In the genomic region with DNA sequence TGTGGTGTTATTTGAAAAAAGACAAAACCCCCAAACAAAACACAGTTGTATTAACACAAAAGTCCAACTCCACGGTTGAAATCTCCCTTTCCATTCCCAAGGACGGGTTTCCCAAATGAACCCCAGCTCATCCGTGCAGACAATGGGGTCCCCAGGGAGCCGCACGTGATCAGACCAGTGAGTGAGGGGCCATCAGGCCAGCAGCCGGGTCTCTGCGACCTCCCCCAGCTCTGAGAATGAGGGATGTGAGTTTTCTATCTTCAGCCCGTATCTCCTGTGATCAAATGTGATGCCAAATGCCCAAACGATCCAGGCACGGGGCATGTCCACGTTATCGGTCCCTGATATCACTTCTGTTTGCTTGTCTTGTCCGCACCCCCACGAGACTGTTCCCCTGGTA, we compare ENCODE assay signal across 26 cellular contexts.
"Had no signal": no experiment of that assay in that cellular context is flagged by ENCODE, and none has a peak within 500 bp of the region (broad histone marks: within the 10 kb centered on the region; RNA-seq: fewer than 3 reads in every experiment).

No MANE protein-coding gene starts in this region.

- H3K27ac ChIP-seq: brain microvascular endothelial cell, coronary artery, dorsolateral prefrontal cortex, esophagus squamous epithelium, gastroesophageal sphincter had no signal

- H3K27me3 Mint-ChIP-seq: activated CD4-positive, alpha-beta T cell treated with anti-CD3 and anti-CD28 coated beads, Interleukin-2, amount 10 ng/mL, durations not matched to agents 7 days and 5 days; activated naive CD8-positive, alpha-beta T cell treated with anti-CD3 and anti-CD28 coated beads, Interleukin-2, amount 10 ng/mL, durations not matched to agents 7 days and 5 days; activated T-cell treated with anti-CD3 and anti-CD28 coated beads, Interleukin-2, amount 50 U/mL, for 24 hours; dendritic cell treated with granulocyte-macrophage colony-stimulating factor and Interleukin-4, amounts not matched to agents 40 ng/mL and 50 ng/mL, for 4 days had no signal

- H3K36me3 Mint-ChIP-seq: activated naive CD4-positive, alpha-beta T cell treated with anti-CD3 and anti-CD28 coated beads, Interleukin-2, amount 10 ng/mL, durations not matched to agents 7 days and 5 days; activated naive CD4-positive, alpha-beta T cell treated with anti-CD3 and anti-CD28 coated beads, Interleukin-2, amount 50 U/mL, for 72 hours; activated naive CD8-positive, alpha-beta T cell treated with anti-CD3 and anti-CD28 coated beads, Interleukin-2, amount 10 ng/mL, durations not matched to agents 7 days and 5 days had no signal

- H3K36me3 ChIP-seq: brain microvascular endothelial cell, esophagus squamous epithelium, gastroesophageal sphincter had no signal

- H3K4me3 Mint-ChIP-seq: activated CD4-positive, alpha-beta memory T cell treated with anti-CD3 and anti-CD28 coated beads, Interleukin-2, amount 10 ng/mL, durations not matched to agents 7 days and 5 days; activated CD4-positive, alpha-beta T cell treated with anti-CD3 and anti-CD28 coated beads, Interleukin-2, amount 10 ng/mL, durations not matched to agents 7 days and 5 days; activated naive CD4-positive, alpha-beta T cell treated with anti-CD3 and anti-CD28 coated beads, Interleukin-2, amount 10 ng/mL, durations not matched to agents 7 days and 5 days; activated naive CD8-positive, alpha-beta T cell treated with anti-CD3 and anti-CD28 coated beads, Interleukin-2, amount 10 ng/mL, durations not matched to agents 7 days and 5 days; activated T-cell treated with anti-CD3 and anti-CD28 coated beads, Interleukin-2, amount 50 U/mL, for 24 hours; activated T-cell treated with anti-CD3 and anti-CD28 coated beads, Interleukin-2, amount 50 U/mL, for 72 hours; central memory CD8-positive, alpha-beta T cell; dendritic cell treated with granulocyte-macrophage colony-stimulating factor and Interleukin-4, amounts not matched to agents 40 ng/mL and 50 ng/mL, for 4 days had no signal

- DNase-seq: activated CD4-positive, alpha-beta memory T cell treated with anti-CD3 and anti-CD28 coated beads, Interleukin-2, amount 10 ng/mL, durations not matched to agents 7 days and 5 days; activated CD4-positive, alpha-beta T cell treated with anti-CD3 and anti-CD28 coated beads for 1 hour; activated CD4-positive, alpha-beta T cell treated with anti-CD3 and anti-CD28 coated beads for 4 hours; activated CD4-positive, alpha-beta T cell treated with anti-CD3 and anti-CD28 coated beads, Interleukin-2, amount 10 ng/mL, durations not matched to agents 7 days and 5 days; activated CD4-positive, alpha-beta T cell treated with anti-CD3 and anti-CD28 coated beads, Interleukin-2, amount 50 U/mL, for 4 hours; activated CD8-positive, alpha-beta memory T cell treated with anti-CD3 and anti-CD28 coated beads, Interleukin-2, amount 50 U/mL, for 48 hours; activated gamma-delta T cell; activated naive CD4-positive, alpha-beta T cell; activated naive CD4-positive, alpha-beta T cell treated with anti-CD3 and anti-CD28 coated beads, Interleukin-2, amount 10 ng/mL, durations not matched to agents 7 days and 5 days; activated naive CD8-positive, alpha-beta T cell treated with anti-CD3 and anti-CD28 coated beads, Interleukin-2, amount 10 ng/mL, durations not matched to agents 7 days and 5 days; activated T-cell treated with anti-CD3 and anti-CD28 coated beads for 4 hours; activated T-cell treated with anti-CD3 and anti-CD28 coated beads, Interleukin-2, amount 50 U/mL, for 24 hours; activated T-cell treated with anti-CD3 and anti-CD28 coated beads, Interleukin-2, amount 50 U/mL, for 72 hours; anterior cingulate cortex; brain microvascular endothelial cell; dorsolateral prefrontal cortex; effector memory CD4-positive, alpha-beta T cell; erythroblast; esophagus squamous epithelium; foreskin melanocyte; T-helper 2 cell had no signal

- H3K4me1 ChIP-seq: esophagus squamous epithelium, gastroesophageal sphincter had no signal

- ATAC-seq: activated naive CD4-positive, alpha-beta T cell treated with anti-CD3 and anti-CD28 coated beads, Interleukin-2, amount 50 U/mL, for 72 hours; activated T-cell treated with anti-CD3 and anti-CD28 coated beads, Interleukin-2, amount 50 U/mL, for 72 hours; gastroesophageal sphincter had no signal

- H3K4me3 ChIP-seq: coronary artery, dorsolateral prefrontal cortex, esophagus squamous epithelium, gastroesophageal sphincter had no signal

- H3K27me3 ChIP-seq: dorsolateral prefrontal cortex, esophagus squamous epithelium, gastroesophageal sphincter had no signal

- H3K4me1 Mint-ChIP-seq: activated CD4-positive, alpha-beta memory T cell treated with anti-CD3 and anti-CD28 coated beads, Interleukin-2, amount 10 ng/mL, durations not matched to agents 7 days and 5 days; activated CD4-positive, alpha-beta T cell treated with anti-CD3 and anti-CD28 coated beads, Interleukin-2, amount 10 ng/mL, durations not matched to agents 7 days and 5 days; activated naive CD4-positive, alpha-beta T cell treated with anti-CD3 and anti-CD28 coated beads, Interleukin-2, amount 10 ng/mL, durations not matched to agents 7 days and 5 days; activated naive CD8-positive, alpha-beta T cell treated with anti-CD3 and anti-CD28 coated beads, Interleukin-2, amount 10 ng/mL, durations not matched to agents 7 days and 5 days; central memory CD8-positive, alpha-beta T cell had no signal

- H3K27ac Mint-ChIP-seq: activated CD4-positive, alpha-beta memory T cell treated with anti-CD3 and anti-CD28 coated beads, Interleukin-2, amount 10 ng/mL, durations not matched to agents 7 days and 5 days; activated CD4-positive, alpha-beta T cell treated with anti-CD3 and anti-CD28 coated beads, Interleukin-2, amount 10 ng/mL, durations not matched to agents 7 days and 5 days; activated naive CD4-positive, alpha-beta T cell treated with anti-CD3 and anti-CD28 coated beads, Interleukin-2, amount 10 ng/mL, durations not matched to agents 7 days and 5 days; activated naive CD4-positive, alpha-beta T cell treated with anti-CD3 and anti-CD28 coated beads, Interleukin-2, amount 50 U/mL, for 72 hours; activated naive CD8-positive, alpha-beta T cell treated with anti-CD3 and anti-CD28 coated beads, Interleukin-2, amount 10 ng/mL, durations not matched to agents 7 days and 5 days; activated T-cell treated with anti-CD3 and anti-CD28 coated beads, Interleukin-2, amount 50 U/mL, for 24 hours; activated T-cell treated with anti-CD3 and anti-CD28 coated beads, Interleukin-2, amount 50 U/mL, for 72 hours; dendritic cell treated with granulocyte-macrophage colony-stimulating factor and Interleukin-4, amounts not matched to agents 40 ng/mL and 50 ng/mL, for 4 days had no signal

- H3K9me3 Mint-ChIP-seq: activated CD4-positive, alpha-beta memory T cell treated with anti-CD3 and anti-CD28 coated beads, Interleukin-2, amount 10 ng/mL, durations not matched to agents 7 days and 5 days; activated CD4-positive, alpha-beta T cell treated with anti-CD3 and anti-CD28 coated beads, Interleukin-2, amount 10 ng/mL, durations not matched to agents 7 days and 5 days; activated naive CD4-positive, alpha-beta T cell treated with anti-CD3 and anti-CD28 coated beads, Interleukin-2, amount 10 ng/mL, durations not matched to agents 7 days and 5 days; activated naive CD4-positive, alpha-beta T cell treated with anti-CD3 and anti-CD28 coated beads, Interleukin-2, amount 50 U/mL, for 72 hours; activated naive CD8-positive, alpha-beta T cell treated with anti-CD3 and anti-CD28 coated beads, Interleukin-2, amount 10 ng/mL, durations not matched to agents 7 days and 5 days; activated T-cell treated with anti-CD3 and anti-CD28 coated beads, Interleukin-2, amount 50 U/mL, for 24 hours; activated T-cell treated with anti-CD3 and anti-CD28 coated beads, Interleukin-2, amount 50 U/mL, for 72 hours; central memory CD8-positive, alpha-beta T cell; dendritic cell treated with granulocyte-macrophage colony-stimulating factor and Interleukin-4, amounts not matched to agents 40 ng/mL and 50 ng/mL, for 4 days had no signal

- H3K9me3 ChIP-seq: esophagus squamous epithelium, gastroesophageal sphincter had no signal
